Comparison of ENCODE assay signal across 10 cellular contexts in genomic region chr11:46322759-46323158, GRCh38. TPM values are rescaled to one million over a fixed set of nuclear protein-coding genes. Genes with fewer than 3 reads are reported as not detected.
A peak's percentile ranks its signal among the peaks of the same experiment; 100 is the strongest.
DNase-seq lines count a peak whose midpoint lies in the region; ATAC-seq and TF ChIP-seq lines count a peak whose summit lies in the region.
"Had no signal": no experiment of that assay in that cellular context is flagged by ENCODE, and none has a peak within 500 bp of the region (broad histone marks: within the 10 kb centered on the region; RNA-seq: fewer than 3 reads in every experiment).

No MANE protein-coding gene starts in this region.

- H3K4me1 ChIP-seq in Panc1 (ENCODE audit: control insufficient read depth, insufficient read depth, low read length) = no peaks in the 10 kb centered on the region

- in situ Hi-C loops in Panc1 (cut with HindIII; ENCODE audit: low pct_unique_long_range_greater_than_20kb, low sequenced_read_pairs) = no loop called here

- peak; percentile 52 for DNase-seq in stimulated activated CD4-positive, alpha-beta T cell treated with anti-CD3 and anti-CD28 coated beads, Interleukin-15, amount 100 ng/mL, for 24 hours
- no peak for DNase-seq in stimulated activated CD4-positive, alpha-beta T cell treated with anti-CD3 and anti-CD28 coated beads, Interleukin-4, amount 100 ng/mL, for 4 hours
- DNase-seq in Panc1 (ENCODE audit: low read depth, low spot score) (no peak), fibroblast of peridontal ligament (ENCODE audit: extremely low read depth) (peak; percentile 38)
- DNase-seq in activated CD4-positive, CD25-positive, alpha-beta regulatory T cell (lab: John Stamatoyannopoulos, UW) = no peak
- DNase-seq: CD4-positive, alpha-beta T cell; NCI-H446 had no signal

- no peak overlapping the region for H3K27ac ChIP-seq in Panc1 (ENCODE audit: low read length)

- no peaks in the 10 kb centered on the region for H3K27me3 ChIP-seq in Panc1 (ENCODE audit: control insufficient read depth, insufficient read depth, low read length)

- no peak overlapping the region for H3K4me3 ChIP-seq in Panc1 (ENCODE audit: low read depth in 2 of 2, low read length in 2 of 2)

- CTCF ChIA-PET in Panc1 (lab: Charles Lee) = no interaction called here

- ATAC-seq in Panc1 (0 out of 2 replicates have a peak, but pooled peaks have one; percentile 17), HG02610 (IDR thresholded peaks at IDR 0.05; ENCODE audit: unreplicated experiment) (no peak), HG03039 (IDR thresholded peaks at IDR 0.05; ENCODE audit: unreplicated experiment) (no peak), HG02973 (IDR thresholded peaks at IDR 0.05; ENCODE audit: unreplicated experiment) (no peak)

- no peak for TF ChIP-seq CTCF in Panc1 (IDR thresholded peaks at IDR 0.05)

- POLR2A ChIA-PET in Panc1 (lab: Charles Lee) = no interaction called here

- no TSS peak for BruUV-seq in Panc1 (replicated peaks; lab: Mats Ljungman, UMichigan)

- no peaks in the 10 kb centered on the region for H3K36me3 ChIP-seq in Panc1 (ENCODE audit: control insufficient read depth, insufficient read depth, low read length)

- intact Hi-C loops in Panc1 (cut with micrococcal nuclease; ENCODE audit: unreplicated experiment) = no loop called here

- no peaks in the 10 kb centered on the region for H3K9me3 ChIP-seq in Panc1 (ENCODE audit: control insufficient read depth, insufficient read depth, low read depth, low read length)

RNA-seq across cellular contexts. Expression of gene DGKZ, which starts 24.5 kb away (rescaled TPM):
- 104 TPM for total RNA-seq in Panc1 (2021; ENCODE audit: unreplicated experiment)
- 172 TPM for polyA plus RNA-seq in Panc1 (2012; ENCODE audit: insufficient read length)

RNA-seq across cellular contexts. Expression of gene CREB3L1, which starts 45.3 kb away (rescaled TPM):
- total RNA-seq in Panc1 (2021; ENCODE audit: unreplicated experiment) = 35.6 TPM
- 36.3 TPM for polyA plus RNA-seq in Panc1 (2012; ENCODE audit: insufficient read length)
- total RNA-seq: CD4-positive, alpha-beta T cell had no signal

RNA-seq across cellular contexts. Expression of gene MDK, which starts 58.7 kb away (rescaled TPM):
- total RNA-seq in Panc1 (2021; ENCODE audit: unreplicated experiment) = 252 TPM
- 741 TPM for polyA plus RNA-seq in Panc1 (2012; ENCODE audit: insufficient read length)

Comparison
In these comparisons a context has a peak if more than half of its experiments do, and no peak if none do; other contexts are left out.
1. DNase-seq: peak in stimulated activated CD4-positive, alpha-beta T cell treated with anti-CD3 and anti-CD28 coated beads, Interleukin-15, amount 100 ng/mL, for 24 hours (single experiment) and fibroblast of peridontal ligament (single experiment); none in stimulated activated CD4-positive, alpha-beta T cell treated with anti-CD3 and anti-CD28 coated beads, Interleukin-4, amount 100 ng/mL, for 4 hours (0 of 2), Panc1 (single experiment) and activated CD4-positive, CD25-positive, alpha-beta regulatory T cell (0 of 4).